Comparison of ENCODE assay signal across 13 cellular contexts in the genomic region with DNA sequence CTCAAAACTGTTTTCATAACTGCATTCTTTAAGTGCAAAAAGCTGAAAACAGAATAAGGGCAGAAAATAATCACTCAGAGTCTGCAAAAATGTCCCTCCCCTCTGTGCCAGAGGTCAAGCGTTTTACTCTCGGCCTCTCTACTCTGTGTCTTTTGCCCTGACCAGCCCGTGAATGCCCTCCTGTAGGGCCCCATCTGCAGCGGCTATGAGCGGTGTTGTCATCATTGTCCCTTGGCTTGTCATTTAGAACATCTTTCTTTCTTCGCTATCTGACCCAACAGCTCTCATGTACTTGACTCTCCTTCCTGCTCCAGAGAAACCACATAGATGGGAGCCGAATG. TPM values are rescaled to one million over a fixed set of nuclear protein-coding genes. Genes with fewer than 3 reads are reported as not detected.
DNase-seq lines count a peak whose midpoint lies in the region; TF ChIP-seq lines count a peak whose summit lies in the region.
"Had no signal": no experiment of that assay in that cellular context is flagged by ENCODE, and none has a peak within 500 bp of the region (broad histone marks: within the 10 kb centered on the region; RNA-seq: fewer than 3 reads in every experiment).

No MANE protein-coding gene starts in this region.

- H2BK120ac ChIP-seq in trophoblast cell (ENCODE audit: insufficient read depth, low read length, poor library complexity): no peak overlapping the region

- no peak overlapping the region for H3K27ac ChIP-seq in trophoblast cell (ENCODE audit: low read depth, low read length)

- peaks cover 4% of the 10 kb centered on the region for H3K79me1 ChIP-seq in trophoblast cell (ENCODE audit: low read length)

- no peaks in the 10 kb centered on the region for H3K79me2 ChIP-seq in trophoblast cell (ENCODE audit: control insufficient read depth, insufficient read depth, low read length, poor library complexity)

- no peak overlapping the region for H2AFZ ChIP-seq in trophoblast cell (ENCODE audit: insufficient read depth, low read length, poor library complexity)

- H3K27me3 Mint-ChIP-seq in activated naive CD4-positive, alpha-beta T cell treated with anti-CD3 and anti-CD28 coated beads, Interleukin-2, amount 10 ng/mL, durations not matched to agents 7 days and 5 days: no peaks in the 10 kb centered on the region
- H3K27me3 Mint-ChIP-seq in HFFc6 (ENCODE audit: insufficient read depth) (peaks cover 9% of the 10 kb centered on the region), endothelial cell (ENCODE audit: unreplicated experiment) (peaks cover 42% of the 10 kb centered on the region)
- H3K27me3 Mint-ChIP-seq: central memory CD8-positive, alpha-beta T cell; T-cell had no signal

- H2BK12ac ChIP-seq in trophoblast cell (ENCODE audit: low read length): no peak overlapping the region

- H3K36me3 Mint-ChIP-seq in activated naive CD4-positive, alpha-beta T cell treated with anti-CD3 and anti-CD28 coated beads, Interleukin-2, amount 10 ng/mL, durations not matched to agents 7 days and 5 days: peaks cover 16% of the 10 kb centered on the region
- H3K36me3 Mint-ChIP-seq in HFFc6 (ENCODE audit: low read depth) (peaks cover 28% of the 10 kb centered on the region), endothelial cell (ENCODE audit: low read depth, unreplicated experiment) (peaks cover 76% of the 10 kb centered on the region)
- H3K36me3 Mint-ChIP-seq: mesothelial cell of epicardium had no signal

- H3K4me3 ChIP-seq in trophoblast cell (ENCODE audit: low read depth, low read length): no peak overlapping the region
- H3K4me3 ChIP-seq: uterus had no signal

- no peak overlapping the region for H3K9ac ChIP-seq in trophoblast cell (ENCODE audit: low read length)

- H3K4me1 Mint-ChIP-seq in activated naive CD4-positive, alpha-beta T cell treated with anti-CD3 and anti-CD28 coated beads, Interleukin-2, amount 10 ng/mL, durations not matched to agents 7 days and 5 days: peaks cover 50% of the 10 kb centered on the region
- peaks cover 87% of the 10 kb centered on the region for H3K4me1 Mint-ChIP-seq in HFFc6 (ENCODE audit: low read depth)
- H3K4me1 Mint-ChIP-seq in endothelial cell (ENCODE audit: unreplicated experiment): peaks cover 80% of the 10 kb centered on the region

- H3K27me3 ChIP-seq in trophoblast cell (ENCODE audit: insufficient read depth, low read length): no peaks in the 10 kb centered on the region
- H3K27me3 ChIP-seq: uterus had no signal

- no peak overlapping the region for H2AK5ac ChIP-seq in trophoblast cell (ENCODE audit: low read length)

- DNase-seq in activated naive CD4-positive, alpha-beta T cell treated with anti-CD3 and anti-CD28 coated beads, Interleukin-2, amount 10 ng/mL, durations not matched to agents 7 days and 5 days: no peak
- no peak for DNase-seq in activated naive CD4-positive, alpha-beta T cell treated with Interleukin-2 at 50 U/mL for 16 hours
- DNase-seq in HFFc6 (no peak), endothelial cell (ENCODE audit: low spot score) (no peak), trophoblast cell (peak in 1 of 2 donors; percentile 75), AML-193 (lab: John Stamatoyannopoulos, UW) (no peak), COLO668 (lab: John Stamatoyannopoulos, UW; ENCODE audit: unreplicated experiment) (no peak), H4 (ENCODE audit: low spot score) (no peak)

- WGBS in trophoblast cell (ENCODE audit: extremely low coverage, insufficient coverage, insufficient read length): no CpG with 5 or more reads among the region's 7 CpGs

- no peak overlapping the region for H3K23ac ChIP-seq in trophoblast cell (ENCODE audit: low read length)

- no peak overlapping the region for H3K4me3 Mint-ChIP-seq in activated naive CD4-positive, alpha-beta T cell treated with anti-CD3 and anti-CD28 coated beads, Interleukin-2, amount 10 ng/mL, durations not matched to agents 7 days and 5 days
- H3K4me3 Mint-ChIP-seq in HFFc6 (no peak overlapping the region), endothelial cell (ENCODE audit: unreplicated experiment) (peak overlapping the region; percentile 56)

- H4K8ac ChIP-seq in trophoblast cell (ENCODE audit: low read depth, low read length): no peak overlapping the region

- peaks cover 8 to 16% of the 10 kb centered on the region in 2 experiments for H3K4me1 ChIP-seq in trophoblast cell (ENCODE audit: control insufficient read depth in 1 of 2, insufficient read depth in 2 of 2, low read length in 2 of 2)
- H3K4me1 ChIP-seq: uterus had no signal

- no peak overlapping the region for H3K4me2 ChIP-seq in trophoblast cell (ENCODE audit: low read length)

- CTCF ChIA-PET in activated naive CD4-positive, alpha-beta T cell treated with anti-CD3 and anti-CD28 coated beads, Interleukin-2, amount 10 ng/mL, durations not matched to agents 7 days and 5 days (lab: Charles Lee): interaction anchor here (0.6 to 9.2 kb wide), 26 partner anchors 8 to 302 kb away, joined by 3 to 155 read pairs (median 6); a partner anchor contains a TSS

- no peak overlapping the region for H3K14ac ChIP-seq in trophoblast cell (ENCODE audit: low read length)

- no peak overlapping the region for H4K91ac ChIP-seq in trophoblast cell (ENCODE audit: low read depth, low read length)

- H3K4ac ChIP-seq in trophoblast cell (ENCODE audit: low read depth, low read length): peak overlapping the region; percentile 27

- H3K18ac ChIP-seq in trophoblast cell (ENCODE audit: low read length): no peak overlapping the region

- H3K9me3 Mint-ChIP-seq in activated naive CD4-positive, alpha-beta T cell treated with anti-CD3 and anti-CD28 coated beads, Interleukin-2, amount 10 ng/mL, durations not matched to agents 7 days and 5 days: no peaks in the 10 kb centered on the region
- H3K9me3 Mint-ChIP-seq in HFFc6 (no peaks in the 10 kb centered on the region), endothelial cell (ENCODE audit: unreplicated experiment) (no peaks in the 10 kb centered on the region)
- H3K9me3 Mint-ChIP-seq: central memory CD8-positive, alpha-beta T cell; mesothelial cell of epicardium; neural crest cell; T-cell had no signal

- peaks cover 5 to 6% of the 10 kb centered on the region in 2 experiments for H3K36me3 ChIP-seq in trophoblast cell (ENCODE audit: control insufficient read depth in 1 of 2, insufficient read depth in 2 of 2, low read length in 2 of 2)
- H3K36me3 ChIP-seq: uterus had no signal

- H2BK5ac ChIP-seq in trophoblast cell (ENCODE audit: low read depth, low read length, poor library complexity): no peak overlapping the region

- H4K12ac ChIP-seq in trophoblast cell (ENCODE audit: low read depth, low read length): no peak overlapping the region

- TF ChIP-seq CTCF in HFFc6 (IDR thresholded peaks at IDR 0.05) (no peak), endothelial cell (IDR thresholded peaks at IDR 0.05; ENCODE audit: unreplicated experiment) (no peak)

- no peaks in the 10 kb centered on the region for H3K9me3 ChIP-seq in trophoblast cell (ENCODE audit: insufficient read depth, low read depth, low read length)
- H3K9me3 ChIP-seq: uterus had no signal

- H3K27ac Mint-ChIP-seq in activated naive CD4-positive, alpha-beta T cell treated with anti-CD3 and anti-CD28 coated beads, Interleukin-2, amount 10 ng/mL, durations not matched to agents 7 days and 5 days: peak overlapping the region; percentile 70
- peak overlapping the region; percentile 47; the same call in 1 of the 2 replicates for H3K27ac Mint-ChIP-seq in HFFc6
- H3K27ac Mint-ChIP-seq in endothelial cell (ENCODE audit: unreplicated experiment): peak overlapping the region; percentile 70

RNA-seq across cellular contexts. Expression of a gene that starts 21.7 kb away (rescaled TPM):
- total RNA-seq in HFFc6 (2021; fragmentation: NEBNext Ultra II Directional; extraction: Animal tissue kit (Norgen Biotek cat#: 25700)): 10 to 100 TPM; 54.5 to 80.7 (median 71.9) TPM
- total RNA-seq in endothelial cell (ENCODE audit: unreplicated experiment): 294 TPM
- 35.5 and 36.8 TPM in 2 replicates for polyA plus RNA-seq in trophoblast cell (2013)
- 15.1 and 17.8 TPM in 2 replicates for total RNA-seq in H4 (2014; rRNA removed; shearing (Covaris generic))
